In the genomic region with DNA sequence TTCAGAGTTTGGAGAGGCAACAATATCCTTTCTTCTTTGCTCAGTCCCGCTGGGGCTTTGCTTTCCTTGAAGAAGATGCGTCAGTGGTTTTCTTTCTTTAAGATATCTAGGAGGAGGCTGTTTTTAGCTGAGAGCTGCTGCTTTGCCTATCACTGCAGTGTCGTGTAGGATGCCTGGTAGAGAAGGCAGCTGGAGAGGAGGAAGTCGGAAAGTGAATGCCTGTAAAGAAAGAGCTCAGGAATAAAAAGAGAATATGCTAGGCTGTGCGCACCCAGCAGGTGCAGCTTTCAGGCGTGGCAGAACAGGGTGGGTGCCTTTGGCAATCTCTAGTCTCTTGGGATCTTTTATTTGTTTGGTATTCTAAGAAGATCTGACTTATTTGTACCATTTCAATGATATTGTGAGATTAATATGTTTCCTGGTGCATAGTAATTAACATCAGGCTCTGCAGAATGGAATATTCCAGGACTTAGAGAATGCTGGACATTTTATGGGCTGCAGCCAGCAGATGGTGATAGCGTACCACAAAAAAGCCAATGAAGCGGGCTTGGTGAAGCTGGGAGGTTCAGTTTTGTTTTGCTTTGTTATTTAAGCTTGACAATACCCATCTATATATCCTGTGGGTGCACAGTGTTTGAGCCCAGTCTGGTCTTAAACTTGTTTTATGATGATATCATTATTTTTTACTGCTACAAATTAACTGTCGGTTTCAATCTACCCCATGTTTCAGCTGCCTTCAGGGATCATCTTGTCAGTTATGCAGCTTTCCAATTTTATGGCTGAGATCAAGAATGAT, we compare ENCODE assay signal across 1 cellular context.
TF ChIP-seq lines count a peak whose summit lies in the region.

No MANE protein-coding gene starts in this region.

TF ChIP-seq in HepG2, 621 proteins besides CTCF, POLR2A, EP300 and RAD21 (continued from another document and continues in another):
- TF ChIP-seq KAT7 (CRISPR knock-in tag; IDR thresholded peaks at IDR 0.05; ENCODE audit: borderline replicate concordance) (no peak), ZNF577 (CRISPR knock-in tag; IDR thresholded peaks at IDR 0.05; ENCODE audit: borderline replicate concordance, low read depth) (no peak), ZBTB20 (CRISPR knock-in tag; IDR thresholded peaks at IDR 0.05; ENCODE audit: borderline replicate concordance, low read depth) (no peak), SETDB1 (CRISPR knock-in tag; IDR thresholded peaks at IDR 0.05; ENCODE audit: borderline replicate concordance) (no peak), GABPB1 (CRISPR knock-in tag; IDR thresholded peaks at IDR 0.05) (no peak), HOXD1 (CRISPR knock-in tag; IDR thresholded peaks at IDR 0.05) (no peak), ZNF780A (CRISPR knock-in tag; IDR thresholded peaks at IDR 0.05) (no peak), ZNF441 (CRISPR knock-in tag; IDR thresholded peaks at IDR 0.05; ENCODE audit: borderline replicate concordance) (no peak), PPARG (CRISPR knock-in tag; conservative IDR thresholded peaks at IDR 0.05) (no peak), ZNF446 (CRISPR knock-in tag; IDR thresholded peaks at IDR 0.05) (no peak), ZNF883 (CRISPR knock-in tag; IDR thresholded peaks at IDR 0.05; ENCODE audit: not compliant biosample characterization) (no peak), KLF9 (CRISPR knock-in tag; IDR thresholded peaks at IDR 0.05; ENCODE audit: low read depth) (0 out of 2 replicates have a peak, but pooled peaks have one; percentile 52), NCOR1 (IDR thresholded peaks at IDR 0.05; ENCODE audit: borderline replicate concordance, low read length) (no peak), U2AF2 (IDR thresholded peaks at IDR 0.05; ENCODE audit: low read depth, low read length) (no peak), KLF13 (CRISPR knock-in tag; IDR thresholded peaks at IDR 0.05) (no peak), SP140L (CRISPR knock-in tag; IDR thresholded peaks at IDR 0.05; ENCODE audit: borderline replicate concordance) (peak; percentile 72; the same call in 1 of the 2 replicates), ZNF484 (CRISPR knock-in tag; IDR thresholded peaks at IDR 0.05; ENCODE audit: borderline replicate concordance, low read depth) (no peak), RFXAP (CRISPR knock-in tag; IDR thresholded peaks at IDR 0.05; ENCODE audit: borderline replicate concordance) (no peak), NKX3-1 (CRISPR knock-in tag; IDR thresholded peaks at IDR 0.05) (no peak), HOXA5 (CRISPR knock-in tag; IDR thresholded peaks at IDR 0.05) (no peak), PCBP2 (optimal IDR thresholded peaks at IDR 0.05; ENCODE audit: low read depth, low read length, poor library complexity, severe bottlenecking) (no peak), NR2F2 (IDR thresholded peaks at IDR 0.05; ENCODE audit: borderline replicate concordance, low read depth) (no peak), ZNF253 (CRISPR knock-in tag; IDR thresholded peaks at IDR 0.05; ENCODE audit: borderline replicate concordance) (no peak), MZF1 (CRISPR knock-in tag; IDR thresholded peaks at IDR 0.05; ENCODE audit: borderline replicate concordance) (no peak), ZNF136 (CRISPR knock-in tag; IDR thresholded peaks at IDR 0.05; ENCODE audit: low read depth) (no peak), ZNF652 (CRISPR knock-in tag; IDR thresholded peaks at IDR 0.05; ENCODE audit: borderline replicate concordance, low read depth) (no peak), GTF2F1 (IDR thresholded peaks at IDR 0.05; ENCODE audit: low read length) (no peak), MAFG (CRISPR knock-in tag; IDR thresholded peaks at IDR 0.05) (no peak), TEAD3 (CRISPR knock-in tag; optimal IDR thresholded peaks at IDR 0.05; ENCODE audit: borderline replicate concordance) (peak; percentile 42), DNMT3B (CRISPR knock-in tag; conservative IDR thresholded peaks at IDR 0.05) (0 out of 2 replicates have a peak, but pooled peaks have one; percentile 53), FLYWCH1 (CRISPR knock-in tag; IDR thresholded peaks at IDR 0.05) (no peak)
- TF ChIP-seq, protein P1, sequence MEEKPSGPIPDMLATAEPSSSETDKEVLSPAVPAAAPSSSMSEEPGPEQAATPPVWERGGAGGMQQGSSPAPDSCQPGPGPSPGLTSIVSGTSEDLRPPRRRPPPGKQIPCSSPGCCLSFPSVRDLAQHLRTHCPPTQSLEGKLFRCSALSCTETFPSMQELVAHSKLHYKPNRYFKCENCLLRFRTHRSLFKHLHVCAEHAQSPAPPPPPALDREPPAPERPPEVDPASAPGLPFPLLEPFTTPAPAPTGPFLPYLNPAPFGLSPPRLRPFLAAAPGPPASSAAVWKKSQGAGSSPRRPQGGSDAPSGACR (CRISPR knock-in tag; IDR thresholded peaks at IDR 0.05): no peak
- TF ChIP-seq, protein P2, sequence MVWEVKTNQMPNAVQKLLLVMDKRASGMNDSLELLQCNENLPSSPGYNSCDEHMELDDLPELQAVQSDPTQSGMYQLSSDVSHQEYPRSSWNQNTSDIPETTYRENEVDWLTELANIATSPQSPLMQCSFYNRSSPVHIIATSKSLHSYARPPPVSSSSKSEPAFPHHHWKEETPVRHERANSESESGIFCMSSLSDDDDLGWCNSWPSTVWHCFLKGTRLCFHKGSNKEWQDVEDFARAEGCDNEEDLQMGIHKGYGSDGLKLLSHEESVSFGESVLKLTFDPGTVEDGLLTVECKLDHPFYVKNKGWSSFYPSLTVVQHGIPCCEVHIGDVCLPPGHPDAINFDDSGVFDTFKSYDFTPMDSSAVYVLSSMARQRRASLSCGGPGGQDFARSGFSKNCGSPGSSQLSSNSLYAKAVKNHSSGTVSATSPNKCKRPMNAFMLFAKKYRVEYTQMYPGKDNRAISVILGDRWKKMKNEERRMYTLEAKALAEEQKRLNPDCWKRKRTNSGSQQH (CRISPR knock-in tag; IDR thresholded peaks at IDR 0.05; ENCODE audit: low read depth): no peak
- TF ChIP-seq, protein P3, sequence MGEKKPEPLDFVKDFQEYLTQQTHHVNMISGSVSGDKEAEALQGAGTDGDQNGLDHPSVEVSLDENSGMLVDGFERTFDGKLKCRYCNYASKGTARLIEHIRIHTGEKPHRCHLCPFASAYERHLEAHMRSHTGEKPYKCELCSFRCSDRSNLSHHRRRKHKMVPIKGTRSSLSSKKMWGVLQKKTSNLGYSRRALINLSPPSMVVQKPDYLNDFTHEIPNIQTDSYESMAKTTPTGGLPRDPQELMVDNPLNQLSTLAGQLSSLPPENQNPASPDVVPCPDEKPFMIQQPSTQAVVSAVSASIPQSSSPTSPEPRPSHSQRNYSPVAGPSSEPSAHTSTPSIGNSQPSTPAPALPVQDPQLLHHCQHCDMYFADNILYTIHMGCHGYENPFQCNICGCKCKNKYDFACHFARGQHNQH (CRISPR knock-in tag; IDR thresholded peaks at IDR 0.05): peak; percentile 69; the same call in 1 of the 2 replicates
- TF ChIP-seq, protein P4, sequence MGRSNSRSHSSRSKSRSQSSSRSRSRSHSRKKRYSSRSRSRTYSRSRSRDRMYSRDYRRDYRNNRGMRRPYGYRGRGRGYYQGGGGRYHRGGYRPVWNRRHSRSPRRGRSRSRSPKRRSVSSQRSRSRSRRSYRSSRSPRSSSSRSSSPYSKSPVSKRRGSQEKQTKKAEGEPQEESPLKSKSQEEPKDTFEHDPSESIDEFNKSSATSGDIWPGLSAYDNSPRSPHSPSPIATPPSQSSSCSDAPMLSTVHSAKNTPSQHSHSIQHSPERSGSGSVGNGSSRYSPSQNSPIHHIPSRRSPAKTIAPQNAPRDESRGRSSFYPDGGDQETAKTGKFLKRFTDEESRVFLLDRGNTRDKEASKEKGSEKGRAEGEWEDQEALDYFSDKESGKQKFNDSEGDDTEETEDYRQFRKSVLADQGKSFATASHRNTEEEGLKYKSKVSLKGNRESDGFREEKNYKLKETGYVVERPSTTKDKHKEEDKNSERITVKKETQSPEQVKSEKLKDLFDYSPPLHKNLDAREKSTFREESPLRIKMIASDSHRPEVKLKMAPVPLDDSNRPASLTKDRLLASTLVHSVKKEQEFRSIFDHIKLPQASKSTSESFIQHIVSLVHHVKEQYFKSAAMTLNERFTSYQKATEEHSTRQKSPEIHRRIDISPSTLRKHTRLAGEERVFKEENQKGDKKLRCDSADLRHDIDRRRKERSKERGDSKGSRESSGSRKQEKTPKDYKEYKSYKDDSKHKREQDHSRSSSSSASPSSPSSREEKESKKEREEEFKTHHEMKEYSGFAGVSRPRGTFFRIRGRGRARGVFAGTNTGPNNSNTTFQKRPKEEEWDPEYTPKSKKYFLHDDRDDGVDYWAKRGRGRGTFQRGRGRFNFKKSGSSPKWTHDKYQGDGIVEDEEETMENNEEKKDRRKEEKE (IDR thresholded peaks at IDR 0.05): no peak
- TF ChIP-seq, protein P5, sequence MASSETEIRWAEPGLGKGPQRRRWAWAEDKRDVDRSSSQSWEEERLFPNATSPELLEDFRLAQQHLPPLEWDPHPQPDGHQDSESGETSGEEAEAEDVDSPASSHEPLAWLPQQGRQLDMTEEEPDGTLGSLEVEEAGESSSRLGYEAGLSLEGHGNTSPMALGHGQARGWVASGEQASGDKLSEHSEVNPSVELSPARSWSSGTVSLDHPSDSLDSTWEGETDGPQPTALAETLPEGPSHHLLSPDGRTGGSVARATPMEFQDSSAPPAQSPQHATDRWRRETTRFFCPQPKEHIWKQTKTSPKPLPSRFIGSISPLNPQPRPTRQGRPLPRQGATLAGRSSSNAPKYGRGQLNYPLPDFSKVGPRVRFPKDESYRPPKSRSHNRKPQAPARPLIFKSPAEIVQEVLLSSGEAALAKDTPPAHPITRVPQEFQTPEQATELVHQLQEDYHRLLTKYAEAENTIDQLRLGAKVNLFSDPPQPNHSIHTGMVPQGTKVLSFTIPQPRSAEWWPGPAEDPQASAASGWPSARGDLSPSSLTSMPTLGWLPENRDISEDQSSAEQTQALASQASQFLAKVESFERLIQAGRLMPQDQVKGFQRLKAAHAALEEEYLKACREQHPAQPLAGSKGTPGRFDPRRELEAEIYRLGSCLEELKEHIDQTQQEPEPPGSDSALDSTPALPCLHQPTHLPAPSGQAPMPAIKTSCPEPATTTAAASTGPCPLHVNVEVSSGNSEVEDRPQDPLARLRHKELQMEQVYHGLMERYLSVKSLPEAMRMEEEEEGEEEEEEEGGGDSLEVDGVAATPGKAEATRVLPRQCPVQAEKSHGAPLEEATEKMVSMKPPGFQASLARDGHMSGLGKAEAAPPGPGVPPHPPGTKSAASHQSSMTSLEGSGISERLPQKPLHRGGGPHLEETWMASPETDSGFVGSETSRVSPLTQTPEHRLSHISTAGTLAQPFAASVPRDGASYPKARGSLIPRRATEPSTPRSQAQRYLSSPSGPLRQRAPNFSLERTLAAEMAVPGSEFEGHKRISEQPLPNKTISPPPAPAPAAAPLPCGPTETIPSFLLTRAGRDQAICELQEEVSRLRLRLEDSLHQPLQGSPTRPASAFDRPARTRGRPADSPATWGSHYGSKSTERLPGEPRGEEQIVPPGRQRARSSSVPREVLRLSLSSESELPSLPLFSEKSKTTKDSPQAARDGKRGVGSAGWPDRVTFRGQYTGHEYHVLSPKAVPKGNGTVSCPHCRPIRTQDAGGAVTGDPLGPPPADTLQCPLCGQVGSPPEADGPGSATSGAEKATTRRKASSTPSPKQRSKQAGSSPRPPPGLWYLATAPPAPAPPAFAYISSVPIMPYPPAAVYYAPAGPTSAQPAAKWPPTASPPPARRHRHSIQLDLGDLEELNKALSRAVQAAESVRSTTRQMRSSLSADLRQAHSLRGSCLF (CRISPR knock-in tag; IDR thresholded peaks at IDR 0.05; ENCODE audit: borderline replicate concordance): no peak
- TF ChIP-seq, protein P6, sequence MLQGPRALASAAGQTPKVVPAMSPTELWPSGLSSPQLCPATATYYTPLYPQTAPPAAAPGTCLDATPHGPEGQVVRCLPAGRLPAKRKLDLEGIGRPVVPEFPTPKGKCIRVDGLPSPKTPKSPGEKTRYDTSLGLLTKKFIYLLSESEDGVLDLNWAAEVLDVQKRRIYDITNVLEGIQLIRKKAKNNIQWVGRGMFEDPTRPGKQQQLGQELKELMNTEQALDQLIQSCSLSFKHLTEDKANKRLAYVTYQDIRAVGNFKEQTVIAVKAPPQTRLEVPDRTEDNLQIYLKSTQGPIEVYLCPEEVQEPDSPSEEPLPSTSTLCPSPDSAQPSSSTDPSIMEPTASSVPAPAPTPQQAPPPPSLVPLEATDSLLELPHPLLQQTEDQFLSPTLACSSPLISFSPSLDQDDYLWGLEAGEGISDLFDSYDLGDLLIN (CRISPR knock-in tag; IDR thresholded peaks at IDR 0.05; ENCODE audit: borderline replicate concordance): no peak
- TF ChIP-seq, protein P7, sequence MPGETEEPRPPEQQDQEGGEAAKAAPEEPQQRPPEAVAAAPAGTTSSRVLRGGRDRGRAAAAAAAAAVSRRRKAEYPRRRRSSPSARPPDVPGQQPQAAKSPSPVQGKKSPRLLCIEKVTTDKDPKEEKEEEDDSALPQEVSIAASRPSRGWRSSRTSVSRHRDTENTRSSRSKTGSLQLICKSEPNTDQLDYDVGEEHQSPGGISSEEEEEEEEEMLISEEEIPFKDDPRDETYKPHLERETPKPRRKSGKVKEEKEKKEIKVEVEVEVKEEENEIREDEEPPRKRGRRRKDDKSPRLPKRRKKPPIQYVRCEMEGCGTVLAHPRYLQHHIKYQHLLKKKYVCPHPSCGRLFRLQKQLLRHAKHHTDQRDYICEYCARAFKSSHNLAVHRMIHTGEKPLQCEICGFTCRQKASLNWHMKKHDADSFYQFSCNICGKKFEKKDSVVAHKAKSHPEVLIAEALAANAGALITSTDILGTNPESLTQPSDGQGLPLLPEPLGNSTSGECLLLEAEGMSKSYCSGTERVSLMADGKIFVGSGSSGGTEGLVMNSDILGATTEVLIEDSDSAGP (CRISPR knock-in tag; IDR thresholded peaks at IDR 0.05; ENCODE audit: borderline replicate concordance): no peak
- TF ChIP-seq, protein P8, sequence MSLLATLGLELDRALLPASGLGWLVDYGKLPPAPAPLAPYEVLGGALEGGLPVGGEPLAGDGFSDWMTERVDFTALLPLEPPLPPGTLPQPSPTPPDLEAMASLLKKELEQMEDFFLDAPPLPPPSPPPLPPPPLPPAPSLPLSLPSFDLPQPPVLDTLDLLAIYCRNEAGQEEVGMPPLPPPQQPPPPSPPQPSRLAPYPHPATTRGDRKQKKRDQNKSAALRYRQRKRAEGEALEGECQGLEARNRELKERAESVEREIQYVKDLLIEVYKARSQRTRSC (CRISPR knock-in tag; IDR thresholded peaks at IDR 0.05; ENCODE audit: low read depth): no peak
- TF ChIP-seq, protein P9, sequence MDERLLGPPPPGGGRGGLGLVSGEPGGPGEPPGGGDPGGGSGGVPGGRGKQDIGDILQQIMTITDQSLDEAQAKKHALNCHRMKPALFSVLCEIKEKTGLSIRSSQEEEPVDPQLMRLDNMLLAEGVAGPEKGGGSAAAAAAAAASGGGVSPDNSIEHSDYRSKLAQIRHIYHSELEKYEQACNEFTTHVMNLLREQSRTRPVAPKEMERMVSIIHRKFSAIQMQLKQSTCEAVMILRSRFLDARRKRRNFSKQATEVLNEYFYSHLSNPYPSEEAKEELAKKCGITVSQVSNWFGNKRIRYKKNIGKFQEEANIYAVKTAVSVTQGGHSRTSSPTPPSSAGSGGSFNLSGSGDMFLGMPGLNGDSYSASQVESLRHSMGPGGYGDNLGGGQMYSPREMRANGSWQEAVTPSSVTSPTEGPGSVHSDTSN (CRISPR knock-in tag; IDR thresholded peaks at IDR 0.05): no peak
- TF ChIP-seq, protein P10, sequence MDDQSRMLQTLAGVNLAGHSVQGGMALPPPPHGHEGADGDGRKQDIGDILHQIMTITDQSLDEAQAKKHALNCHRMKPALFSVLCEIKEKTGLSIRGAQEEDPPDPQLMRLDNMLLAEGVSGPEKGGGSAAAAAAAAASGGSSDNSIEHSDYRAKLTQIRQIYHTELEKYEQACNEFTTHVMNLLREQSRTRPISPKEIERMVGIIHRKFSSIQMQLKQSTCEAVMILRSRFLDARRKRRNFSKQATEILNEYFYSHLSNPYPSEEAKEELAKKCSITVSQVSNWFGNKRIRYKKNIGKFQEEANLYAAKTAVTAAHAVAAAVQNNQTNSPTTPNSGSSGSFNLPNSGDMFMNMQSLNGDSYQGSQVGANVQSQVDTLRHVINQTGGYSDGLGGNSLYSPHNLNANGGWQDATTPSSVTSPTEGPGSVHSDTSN (CRISPR knock-in tag; IDR thresholded peaks at IDR 0.05; ENCODE audit: borderline replicate concordance): no peak
